ENCODE assay signal across 8 cellular contexts in genomic region chr4:80196259-80197131, GRCh38. TPM values are rescaled to one million over a fixed set of nuclear protein-coding genes. Genes with fewer than 3 reads are reported as not detected.
DNase-seq lines count a peak whose midpoint lies in the region; ATAC-seq and TF ChIP-seq lines count a peak whose summit lies in the region.

No MANE protein-coding gene starts in this region.

- H3K36me3 ChIP-seq in ascending aorta: no peaks in the 10 kb centered on the region

- DNase-seq in AG09309 (ENCODE audit: low read depth) (no peak), ascending aorta (ENCODE audit: low spot score in 2 of 2) (no peak), mesothelial cell of epicardium (ENCODE audit: low spot score in 2 of 2, unreplicated experiment in 2 of 2) (no peak), activated gamma-delta T cell (lab: John Stamatoyannopoulos, UW) (no peak)
- DNase-seq in stimulated activated CD4-positive, alpha-beta T cell treated with anti-CD3 and anti-CD28 coated beads, Interleukin-2, amount 100 ng/mL, for 24 hours: no peak

- ATAC-seq in GM21717 (IDR thresholded peaks at IDR 0.05; ENCODE audit: unreplicated experiment) (peak; percentile 57), GM18519 (IDR thresholded peaks at IDR 0.05; ENCODE audit: low FRiP score, unreplicated experiment) (no peak), HG02642 (IDR thresholded peaks at IDR 0.05; ENCODE audit: poor library complexity, unreplicated experiment) (no peak)

- H3K4me3 ChIP-seq in AG09309 (ENCODE audit: control insufficient read depth, low read depth, low read length) (peak overlapping the region; percentile 53; the same call in 1 of the 2 replicates), ascending aorta (peak overlapping the region; percentile 42 to 43)

- H3K27me3 Mint-ChIP-seq in mesothelial cell of epicardium (ENCODE audit: low read depth): peaks cover 98% of the 10 kb centered on the region

- H3K4me1 Mint-ChIP-seq in mesothelial cell of epicardium: peaks cover 13% of the 10 kb centered on the region

- intact Hi-C loops in ascending aorta (cut with DNase I): no loop called here

- TF ChIP-seq CTCF in AG09309 (IDR thresholded peaks at IDR 0.05; ENCODE audit: control insufficient read depth, insufficient read depth, low read depth, low read length, missing control alignments): no peak
- TF ChIP-seq CTCF in ascending aorta (IDR thresholded peaks at IDR 0.05): no peak
- no peak for TF ChIP-seq CTCF in mesothelial cell of epicardium (IDR thresholded peaks at IDR 0.05; ENCODE audit: unreplicated experiment)

- no peak overlapping the region for H3K27ac Mint-ChIP-seq in mesothelial cell of epicardium

- peak overlapping the region; percentile 9 for H3K4me3 Mint-ChIP-seq in mesothelial cell of epicardium

- no peaks in the 10 kb centered on the region for H3K9me3 ChIP-seq in ascending aorta

- H3K27ac ChIP-seq in ascending aorta: no peak overlapping the region

- H3K4me1 ChIP-seq in ascending aorta: peaks cover 4 to 13% of the 10 kb centered on the region in 2 donors

- H3K36me3 Mint-ChIP-seq in mesothelial cell of epicardium: no peaks in the 10 kb centered on the region

- H3K9me3 Mint-ChIP-seq in mesothelial cell of epicardium: no peaks in the 10 kb centered on the region

- H3K27me3 ChIP-seq in ascending aorta: peaks cover 18% of the 10 kb centered on the region

RNA-seq across cellular contexts. Expression of gene PRDM8, which starts 0.8 kb away (rescaled TPM):
- not detected for total RNA-seq in ascending aorta
- total RNA-seq in mesothelial cell of epicardium: 1.6 to 2.4 TPM (median 1.7 TPM) in 3 replicates
